In genomic region chr3:138317687-138318086, GRCh38 we compare ENCODE assay signal across 18 cellular contexts. TPM values are rescaled to one million over a fixed set of nuclear protein-coding genes. Genes with fewer than 3 reads are reported as not detected.
"Had no signal": no experiment of that assay in that cellular context is flagged by ENCODE, and none has a peak within 500 bp of the region (broad histone marks: within the 10 kb centered on the region; RNA-seq: fewer than 3 reads in every experiment).

No MANE protein-coding gene starts in this region.

- H3K4me1 Mint-ChIP-seq: immature natural killer cell, memory B cell, mesothelial cell of epicardium, nephron had no signal

- ATAC-seq: esophagus mucosa, left lung, lower lobe of right lung, sciatic nerve, upper lobe of right lung had no signal

- H3K27ac Mint-ChIP-seq: immature natural killer cell, memory B cell, mesothelial cell of epicardium, nephron had no signal

- H3K36me3 Mint-ChIP-seq: immature natural killer cell, memory B cell, mesothelial cell of epicardium had no signal

- H3K4me3 Mint-ChIP-seq: immature natural killer cell, memory B cell, mesothelial cell of epicardium, nephron had no signal

- DNase-seq: effector memory CD4-positive, alpha-beta T cell; immature natural killer cell; left lung; lower lobe of right lung; occipital lobe; retina; small intestine; stimulated activated CD4-positive, alpha-beta T cell treated with anti-CD3 and anti-CD28 coated beads, Interleukin-12 subunit alpha, Interleukin-12 subunit beta, amount 100 ng/mL, for 4 hours; stimulated activated naive CD4-positive, alpha-beta T cell treated with Interleukin-2 at 50 U/mL for 16 hours; testis; upper lobe of right lung had no signal

- H3K9me3 Mint-ChIP-seq: memory B cell, nephron had no signal

RNA-seq across cellular contexts. Expression of gene NME9, which starts 12.0 kb away (rescaled TPM):
- total RNA-seq: esophagus mucosa, tibial nerve, upper lobe of right lung, vagina had no signal

RNA-seq across cellular contexts. Expression of gene MRAS, which starts 30.7 kb away (rescaled TPM):
- polyA plus RNA-seq: immature natural killer cell had no signal
